In genomic region chr1:6026095-6026809, GRCh38 we compare ENCODE assay signal across 9 cellular contexts. TPM values are rescaled to one million over a fixed set of nuclear protein-coding genes. Genes with fewer than 3 reads are reported as not detected.
DNase-seq lines count a peak whose midpoint lies in the region; ATAC-seq and TF ChIP-seq lines count a peak whose summit lies in the region.
"Had no signal": no experiment of that assay in that cellular context is flagged by ENCODE, and none has a peak within 500 bp of the region (broad histone marks: within the 10 kb centered on the region; RNA-seq: fewer than 3 reads in every experiment).

No MANE protein-coding gene starts in this region.

- peak overlapping the region; percentile 97 for H3K4me3 Mint-ChIP-seq in activated CD4-positive, alpha-beta T cell treated with anti-CD3 and anti-CD28 coated beads, Interleukin-2, amount 10 ng/mL, durations not matched to agents 7 days and 5 days
- H3K4me3 Mint-ChIP-seq in effector memory CD8-positive, alpha-beta T cell, result peak overlapping the region; percentile 87 to 97
- H3K4me3 Mint-ChIP-seq in natural killer cell, result peak overlapping the region; percentile 93

- no peaks in the 10 kb centered on the region for H3K27me3 Mint-ChIP-seq in activated CD4-positive, alpha-beta T cell treated with anti-CD3 and anti-CD28 coated beads, Interleukin-2, amount 10 ng/mL, durations not matched to agents 7 days and 5 days
- no peaks in the 10 kb centered on the region for H3K27me3 Mint-ChIP-seq in effector memory CD8-positive, alpha-beta T cell
- peaks cover 0 to 3% of the 10 kb centered on the region in 2 donors for H3K27me3 Mint-ChIP-seq in natural killer cell (ENCODE audit: low read depth in 2 of 2)

- H3K4me1 Mint-ChIP-seq in activated CD4-positive, alpha-beta T cell treated with anti-CD3 and anti-CD28 coated beads, Interleukin-2, amount 10 ng/mL, durations not matched to agents 7 days and 5 days, result peaks cover 52% of the 10 kb centered on the region
- peaks cover 51 to 65% of the 10 kb centered on the region in 2 donors for H3K4me1 Mint-ChIP-seq in effector memory CD8-positive, alpha-beta T cell (ENCODE audit: low read depth in 2 of 2)
- peaks cover 58 to 72% of the 10 kb centered on the region in 2 donors for H3K4me1 Mint-ChIP-seq in natural killer cell

- CTCF ChIA-PET in activated CD4-positive, alpha-beta T cell treated with anti-CD3 and anti-CD28 coated beads, Interleukin-2, amount 10 ng/mL, durations not matched to agents 7 days and 5 days (lab: Charles Lee), result interaction anchor here (1.2 to 1.7 kb wide), 4 partner anchors 8 to 16 kb away, joined by 3 to 6 read pairs (median 5); no protein-coding TSS in a partner anchor

- peaks cover 3% of the 10 kb centered on the region for H3K9me3 Mint-ChIP-seq in activated CD4-positive, alpha-beta T cell treated with anti-CD3 and anti-CD28 coated beads, Interleukin-2, amount 10 ng/mL, durations not matched to agents 7 days and 5 days
- H3K9me3 Mint-ChIP-seq in effector memory CD8-positive, alpha-beta T cell, result peaks cover 4 to 7% of the 10 kb centered on the region in 2 donors
- no peaks in the 10 kb centered on the region for H3K9me3 Mint-ChIP-seq in natural killer cell

- peaks cover 52% of the 10 kb centered on the region for H3K36me3 Mint-ChIP-seq in activated CD4-positive, alpha-beta T cell treated with anti-CD3 and anti-CD28 coated beads, Interleukin-2, amount 10 ng/mL, durations not matched to agents 7 days and 5 days (ENCODE audit: low read depth)
- peaks cover 50% of the 10 kb centered on the region for H3K36me3 Mint-ChIP-seq in effector memory CD8-positive, alpha-beta T cell (ENCODE audit: insufficient read depth)
- H3K36me3 Mint-ChIP-seq in natural killer cell, result no peaks in the 10 kb centered on the region

- intact Hi-C loops in natural killer cell (cut with micrococcal nuclease), result loop anchor here (1.0 to 5.0 kb wide), 2 partner anchors 32 to 576 kb away; partner anchors contain the start of gene KLHL21

- no peak overlapping the region for H3K27ac ChIP-seq in substantia nigra (ENCODE audit: low read depth, low read length, poor library complexity, severe bottlenecking)
- H3K27ac ChIP-seq: ovary had no signal

- TF ChIP-seq CTCF in natural killer cell (IDR thresholded peaks at IDR 0.05), result no peak

- peak overlapping the region; percentile 93 for H3K27ac Mint-ChIP-seq in activated CD4-positive, alpha-beta T cell treated with anti-CD3 and anti-CD28 coated beads, Interleukin-2, amount 10 ng/mL, durations not matched to agents 7 days and 5 days
- peak overlapping the region; percentile 96 to 100 for H3K27ac Mint-ChIP-seq in effector memory CD8-positive, alpha-beta T cell
- peak overlapping the region; percentile 70 to 100 for H3K27ac Mint-ChIP-seq in natural killer cell

- POLR2A ChIA-PET in activated CD4-positive, alpha-beta T cell treated with anti-CD3 and anti-CD28 coated beads, Interleukin-2, amount 10 ng/mL, durations not matched to agents 7 days and 5 days (lab: Charles Lee), result no interaction called here

- peak; percentile 14 for DNase-seq in A172 (ENCODE audit: low spot score)
- DNase-seq in NCI-H2196 (lab: John Stamatoyannopoulos, UW; ENCODE audit: unreplicated experiment), result peak; percentile 97
- peak; percentile 96 for DNase-seq in activated CD4-positive, alpha-beta T cell treated with anti-CD3 and anti-CD28 coated beads, Interleukin-2, amount 10 ng/mL, durations not matched to agents 7 days and 5 days
- peak; percentile 90 to 93 (median 92) for DNase-seq in effector memory CD8-positive, alpha-beta T cell
- peak; percentile 92 for DNase-seq in natural killer cell
- DNase-seq in substantia nigra (lab: John Stamatoyannopoulos, UW), result peak in 26 of 49 donors; percentile 4 to 53 (median 25)

- peak; percentile 68 for ATAC-seq in GM18858 (IDR thresholded peaks at IDR 0.05; ENCODE audit: unreplicated experiment)
- peak; percentile 78 for ATAC-seq in HG03025 (IDR thresholded peaks at IDR 0.05; ENCODE audit: low FRiP score, unreplicated experiment)
- peak; percentile 78 for ATAC-seq in effector memory CD8-positive, alpha-beta T cell (replicated peaks)
- peak; percentile 67 to 89 (median 84) for ATAC-seq in natural killer cell

RNA-seq across cellular contexts. Expression of gene KCNAB2, which starts 19.4 kb away (rescaled TPM):
- total RNA-seq in A172 (2014; rRNA removed; shearing (Covaris generic)), result 4.7 and 14.4 TPM in 2 replicates
- 100 to 1,000 TPM; 258 to 294 TPM for total RNA-seq in activated CD4-positive, alpha-beta T cell treated with anti-CD3 and anti-CD28 coated beads, Interleukin-2, amount 10 ng/mL, durations not matched to agents 7 days and 5 days
- 100 to 1,000 TPM; 387 to 749 (median 430) TPM for total RNA-seq in natural killer cell

RNA-seq across cellular contexts. Expression of gene NPHP4, which starts 34.0 kb away (rescaled TPM):
- 1.9 and 3.5 TPM in 2 replicates for total RNA-seq in A172 (2014; rRNA removed; shearing (Covaris generic))
- total RNA-seq in activated CD4-positive, alpha-beta T cell treated with anti-CD3 and anti-CD28 coated beads, Interleukin-2, amount 10 ng/mL, durations not matched to agents 7 days and 5 days, result 10 to 100 TPM; 14.6 to 16.1 TPM
- total RNA-seq in natural killer cell, result 10 to 100 TPM in 2 of 3 donors, 1 to 10 TPM in 1; 6.3 to 14.7 (median 10.1) TPM

Comparison
In these comparisons a context has a peak if more than half of its experiments do, and no peak if none do; other contexts are left out.
1. DNase-seq: peak in every context shown above with its lines; median percentile 97 in NCI-H2196; 96 in activated CD4-positive, alpha-beta T cell treated with anti-CD3 and anti-CD28 coated beads, Interleukin-2, amount 10 ng/mL, durations not matched to agents 7 days and 5 days; 92 in effector memory CD8-positive, alpha-beta T cell; 92 in natural killer cell; 25 in substantia nigra; 14 in A172.
2. RNA of gene KCNAB2, which starts 19.4 kb away (total RNA-seq): 387 to 749 TPM in natural killer cell and 258 to 294 TPM in activated CD4-positive, alpha-beta T cell treated with anti-CD3 and anti-CD28 coated beads, Interleukin-2, amount 10 ng/mL, durations not matched to agents 7 days and 5 days; 4.7 to 14.4 TPM in A172; every median in the first group is over 10 times any median in the second.
3. Peak in every context shown above with its lines, with median percentiles within 50 percentile points of each other: ATAC-seq, H3K27ac Mint-ChIP-seq and H3K4me3 Mint-ChIP-seq.